39 cellular contexts compared by ENCODE assay signal in genomic region chrX:16290997-16291396, GRCh38.
"Had no signal": no experiment of that assay in that cellular context is flagged by ENCODE, and none has a peak within 500 bp of the region (broad histone marks: within the 10 kb centered on the region; RNA-seq: fewer than 3 reads in every experiment).

No MANE protein-coding gene starts in this region.

- H3K4me3 Mint-ChIP-seq: activated naive CD4-positive, alpha-beta T cell treated with anti-CD3 and anti-CD28 coated beads for 36 hours; activated naive CD4-positive, alpha-beta T cell treated with anti-CD3 and anti-CD28 coated beads, Interleukin-2, amount 10 ng/mL, durations not matched to agents 7 days and 5 days; activated naive CD4-positive, alpha-beta T cell treated with anti-CD3 and anti-CD28 coated beads, Interleukin-2, amount 50 U/mL, for 24 hours; activated naive CD8-positive, alpha-beta T cell; activated naive CD8-positive, alpha-beta T cell treated with anti-CD3 and anti-CD28 coated beads for 36 hours; activated naive CD8-positive, alpha-beta T cell treated with anti-CD3 and anti-CD28 coated beads, Interleukin-2, amount 10 ng/mL, durations not matched to agents 7 days and 5 days; activated naive CD8-positive, alpha-beta T cell treated with anti-CD3 and anti-CD28 coated beads, Interleukin-2, amount 50 U/mL, for 24 hours; activated T-cell treated with anti-CD3 and anti-CD28 coated beads, Interleukin-2, amount 50 U/mL, for 24 hours; activated T-cell treated with anti-CD3 and anti-CD28 coated beads, Interleukin-2, amount 50 U/mL, for 4 hours; activated T-cell treated with anti-CD3 and anti-CD28 coated beads, Interleukin-2, amount 50 U/mL, for 72 hours; activated T-helper 1 cell treated with anti-CD3 and anti-CD28 coated beads, Interleukin-12 subunit alpha, Interleukin-12 subunit beta, Interleukin-2, Interleukin-4 antibody, amounts not matched to agents 30 ng/mL and 10 ng/mL and 1 ng/mL, durations not matched to agents 14 hours and 24 hours and 36 hours; activated T-helper 17 cell treated with anti-CD3 and anti-CD28 coated beads, Interleukin-2, amount 50 U/mL, for 72 hours; brain; central memory CD8-positive, alpha-beta T cell had no signal

- H3K4me1 Mint-ChIP-seq: activated naive CD4-positive, alpha-beta T cell treated with anti-CD3 and anti-CD28 coated beads, Interleukin-2, amount 10 ng/mL, durations not matched to agents 7 days and 5 days; activated naive CD4-positive, alpha-beta T cell treated with anti-CD3 and anti-CD28 coated beads, Interleukin-2, amount 50 U/mL, for 24 hours; activated naive CD8-positive, alpha-beta T cell treated with anti-CD3 and anti-CD28 coated beads for 36 hours; activated naive CD8-positive, alpha-beta T cell treated with anti-CD3 and anti-CD28 coated beads, Interleukin-2, amount 10 ng/mL, durations not matched to agents 7 days and 5 days; activated naive CD8-positive, alpha-beta T cell treated with anti-CD3 and anti-CD28 coated beads, Interleukin-2, amount 50 U/mL, for 24 hours; activated T-helper 17 cell treated with anti-CD3 and anti-CD28 coated beads, Interleukin-2, amount 50 U/mL, for 72 hours; brain; central memory CD8-positive, alpha-beta T cell had no signal

- H3K36me3 ChIP-seq: adrenal gland, ascending aorta, brain microvascular endothelial cell, breast epithelium, cardiac muscle cell had no signal

- H3K4me1 ChIP-seq: adrenal gland, ascending aorta, body of pancreas, breast epithelium had no signal

- FAIRE-seq: bronchial epithelial cell had no signal

- H3K4me3 ChIP-seq: adrenal gland, ascending aorta, body of pancreas, breast epithelium, cardiac muscle cell had no signal

- H3K9me3 ChIP-seq: adrenal gland, ascending aorta, body of pancreas, breast epithelium had no signal

- H3K27me3 ChIP-seq: ascending aorta, body of pancreas, brain microvascular endothelial cell, cardiac muscle cell had no signal

- H3K9me3 Mint-ChIP-seq: activated naive CD4-positive, alpha-beta T cell treated with anti-CD3 and anti-CD28 coated beads for 36 hours; activated naive CD4-positive, alpha-beta T cell treated with anti-CD3 and anti-CD28 coated beads, Interleukin-2, amount 10 ng/mL, durations not matched to agents 7 days and 5 days; activated naive CD4-positive, alpha-beta T cell treated with anti-CD3 and anti-CD28 coated beads, Interleukin-2, amount 50 U/mL, for 24 hours; activated naive CD8-positive, alpha-beta T cell treated with anti-CD3 and anti-CD28 coated beads for 36 hours; activated naive CD8-positive, alpha-beta T cell treated with anti-CD3 and anti-CD28 coated beads, Interleukin-2, amount 10 ng/mL, durations not matched to agents 7 days and 5 days; activated naive CD8-positive, alpha-beta T cell treated with anti-CD3 and anti-CD28 coated beads, Interleukin-2, amount 50 U/mL, for 24 hours; activated T-cell treated with anti-CD3 and anti-CD28 coated beads, Interleukin-2, amount 50 U/mL, for 24 hours; activated T-cell treated with anti-CD3 and anti-CD28 coated beads, Interleukin-2, amount 50 U/mL, for 4 hours; activated T-helper 1 cell treated with anti-CD3 and anti-CD28 coated beads, Interleukin-12 subunit alpha, Interleukin-12 subunit beta, Interleukin-2, Interleukin-4 antibody, amounts not matched to agents 30 ng/mL and 10 ng/mL and 1 ng/mL, durations not matched to agents 14 hours and 24 hours and 36 hours; activated T-helper 17 cell treated with anti-CD3 and anti-CD28 coated beads, Interleukin-2, amount 50 U/mL, for 72 hours; activated T-helper 2 cell treated with anti-CD3 and anti-CD28 coated beads, Interferon-gamma antibody, Interleukin-2, Interleukin-4, amounts not matched to agents 10 μg/mL and 5 μg/mL and 100 μg/mL, durations not matched to agents 14 hours and 24 hours and 36 hours; brain had no signal

- H3K27ac Mint-ChIP-seq: activated naive CD4-positive, alpha-beta T cell treated with anti-CD3 and anti-CD28 coated beads for 36 hours; activated naive CD4-positive, alpha-beta T cell treated with anti-CD3 and anti-CD28 coated beads, Interleukin-2, amount 10 ng/mL, durations not matched to agents 7 days and 5 days; activated naive CD4-positive, alpha-beta T cell treated with anti-CD3 and anti-CD28 coated beads, Interleukin-2, amount 50 U/mL, for 24 hours; activated naive CD4-positive, alpha-beta T cell treated with anti-CD3 and anti-CD28 coated beads, Interleukin-2, amount 50 U/mL, for 72 hours; activated naive CD8-positive, alpha-beta T cell; activated naive CD8-positive, alpha-beta T cell treated with anti-CD3 and anti-CD28 coated beads for 36 hours; activated naive CD8-positive, alpha-beta T cell treated with anti-CD3 and anti-CD28 coated beads, Interleukin-2, amount 10 ng/mL, durations not matched to agents 7 days and 5 days; activated naive CD8-positive, alpha-beta T cell treated with anti-CD3 and anti-CD28 coated beads, Interleukin-2, amount 50 U/mL, for 24 hours; activated T-cell treated with anti-CD3 and anti-CD28 coated beads, Interleukin-2, amount 50 U/mL, for 24 hours; activated T-cell treated with anti-CD3 and anti-CD28 coated beads, Interleukin-2, amount 50 U/mL, for 72 hours; activated T-helper 1 cell treated with anti-CD3 and anti-CD28 coated beads, Interleukin-12 subunit alpha, Interleukin-12 subunit beta, Interleukin-2, Interleukin-4 antibody, amounts not matched to agents 30 ng/mL and 10 ng/mL and 1 ng/mL, durations not matched to agents 14 hours and 24 hours and 36 hours; activated T-helper 17 cell treated with anti-CD3 and anti-CD28 coated beads, Interleukin-2, amount 50 U/mL, for 72 hours; activated T-helper 2 cell treated with anti-CD3 and anti-CD28 coated beads, Interferon-gamma antibody, Interleukin-2, Interleukin-4, amounts not matched to agents 10 μg/mL and 5 μg/mL and 100 μg/mL, durations not matched to agents 14 hours and 24 hours and 36 hours; brain had no signal

- ATAC-seq: activated naive CD4-positive, alpha-beta T cell treated with anti-CD3 and anti-CD28 coated beads, Interleukin-2, amount 50 U/mL, for 72 hours; activated naive CD8-positive, alpha-beta T cell treated with anti-CD3 and anti-CD28 coated beads, Interleukin-2, amount 50 U/mL, for 24 hours; activated T-cell treated with anti-CD3 and anti-CD28 coated beads, Interleukin-2, amount 50 U/mL, for 4 hours; activated T-cell treated with anti-CD3 and anti-CD28 coated beads, Interleukin-2, amount 50 U/mL, for 72 hours; activated T-helper 17 cell treated with anti-CD3 and anti-CD28 coated beads, Interleukin-2, amount 50 U/mL, for 72 hours; body of pancreas had no signal

- H3K36me3 Mint-ChIP-seq: activated naive CD4-positive, alpha-beta T cell treated with anti-CD3 and anti-CD28 coated beads, Interleukin-2, amount 10 ng/mL, durations not matched to agents 7 days and 5 days; activated naive CD4-positive, alpha-beta T cell treated with anti-CD3 and anti-CD28 coated beads, Interleukin-2, amount 50 U/mL, for 24 hours; activated naive CD4-positive, alpha-beta T cell treated with anti-CD3 and anti-CD28 coated beads, Interleukin-2, amount 50 U/mL, for 72 hours; activated naive CD8-positive, alpha-beta T cell; activated naive CD8-positive, alpha-beta T cell treated with anti-CD3 and anti-CD28 coated beads for 36 hours; activated naive CD8-positive, alpha-beta T cell treated with anti-CD3 and anti-CD28 coated beads, Interleukin-2, amount 10 ng/mL, durations not matched to agents 7 days and 5 days; brain had no signal

- H3K27ac ChIP-seq: adrenal gland, ascending aorta, body of pancreas, brain microvascular endothelial cell, breast epithelium, cardiac muscle cell had no signal

- H3K27me3 Mint-ChIP-seq: activated naive CD4-positive, alpha-beta T cell treated with anti-CD3 and anti-CD28 coated beads, Interleukin-2, amount 10 ng/mL, durations not matched to agents 7 days and 5 days; activated naive CD4-positive, alpha-beta T cell treated with anti-CD3 and anti-CD28 coated beads, Interleukin-2, amount 50 U/mL, for 24 hours; activated naive CD8-positive, alpha-beta T cell treated with anti-CD3 and anti-CD28 coated beads for 36 hours; activated naive CD8-positive, alpha-beta T cell treated with anti-CD3 and anti-CD28 coated beads, Interleukin-2, amount 50 U/mL, for 24 hours; brain had no signal

- DNase-seq: activated effector memory CD4-positive, alpha-beta T cell treated with anti-CD3 and anti-CD28 coated beads, Interleukin-2, amount 50 U/mL, for 16 hours; activated effector memory CD4-positive, alpha-beta T cell treated with Interleukin-2 at 50 U/mL for 16 hours; activated gamma-delta T cell; activated gamma-delta T cell treated with Interleukin-2 at 50 U/mL for 16 hours; activated naive CD4-positive, alpha-beta T cell; activated naive CD4-positive, alpha-beta T cell treated with anti-CD3 and anti-CD28 coated beads for 36 hours; activated naive CD4-positive, alpha-beta T cell treated with anti-CD3 and anti-CD28 coated beads, Interleukin-2, amount 10 ng/mL, durations not matched to agents 7 days and 5 days; activated naive CD4-positive, alpha-beta T cell treated with anti-CD3 and anti-CD28 coated beads, Interleukin-2, amount 50 U/mL, for 16 hours; activated naive CD4-positive, alpha-beta T cell treated with Interleukin-2 at 50 U/mL for 16 hours; activated naive CD8-positive, alpha-beta T cell treated with anti-CD3 and anti-CD28 coated beads for 36 hours; activated naive CD8-positive, alpha-beta T cell treated with anti-CD3 and anti-CD28 coated beads, Interleukin-2, amount 10 ng/mL, durations not matched to agents 7 days and 5 days; activated naive CD8-positive, alpha-beta T cell treated with anti-CD3 and anti-CD28 coated beads, Interleukin-2, amount 50 U/mL, for 24 hours; activated T-cell treated with anti-CD3 and anti-CD28 coated beads, Interleukin-2, amount 50 U/mL, for 1 hour; activated T-cell treated with anti-CD3 and anti-CD28 coated beads, Interleukin-2, amount 50 U/mL, for 24 hours; activated T-cell treated with anti-CD3 and anti-CD28 coated beads, Interleukin-2, amount 50 U/mL, for 4 hours; activated T-cell treated with anti-CD3 and anti-CD28 coated beads, Interleukin-2, amount 50 U/mL, for 48 hours; activated T-cell treated with anti-CD3 and anti-CD28 coated beads, Interleukin-2, amount 50 U/mL, for 72 hours; adrenal gland; amniotic stem cell; amygdala; anterior cingulate cortex; aorta; body of pancreas; brain microvascular endothelial cell; caudate nucleus; central memory CD4-positive, alpha-beta T cell; cerebellar nuclear complex had no signal
